Comparison of ENCODE assay signal across 8 cellular contexts in genomic region chr18:2905802-2906521, GRCh38. TPM values are rescaled to one million over a fixed set of nuclear protein-coding genes. Genes with fewer than 3 reads are reported as not detected.
DNase-seq lines count a peak whose midpoint lies in the region; ATAC-seq and TF ChIP-seq lines count a peak whose summit lies in the region.

No MANE protein-coding gene starts in this region.

- H3K9ac ChIP-seq in BLaER1 treated with 17β-estradiol and CSF1 and Interleukin-3, amounts not matched to agents 10 nM and 100 nM: peak overlapping the region; percentile 55 to 90 (median 81)

- H4K20me1 ChIP-seq in BLaER1 treated with 17β-estradiol and CSF1 and Interleukin-3, amounts not matched to agents 10 nM and 100 nM: peaks cover 0 to 99% (median 17%) of the 10 kb centered on the region in 11 experiments; a peak in 14 of 22 replicates

- ATAC-seq in HG03520 (IDR thresholded peaks at IDR 0.05; ENCODE audit: unreplicated experiment) (peak; percentile 29), lower lobe of right lung (peak; percentile 72 to 81)

- peak overlapping the region; percentile 57 to 84 (median 66) for H3K4me3 ChIP-seq in BLaER1 treated with 17β-estradiol and CSF1 and Interleukin-3, amounts not matched to agents 10 nM and 100 nM
- H3K4me3 ChIP-seq in coronary artery (peak overlapping the region; percentile 72), lower lobe of right lung (peak overlapping the region; percentile 75)

- peak overlapping the region; percentile 75 to 96 (median 90) for H3K4me2 ChIP-seq in BLaER1 treated with 17β-estradiol and CSF1 and Interleukin-3, amounts not matched to agents 10 nM and 100 nM

- H3K36me3 ChIP-seq in BLaER1 treated with 17β-estradiol and CSF1 and Interleukin-3, amounts not matched to agents 10 nM and 100 nM: peaks cover 0 to 71% (median 5%) of the 10 kb centered on the region in 11 experiments; a peak in 10 of 22 replicates
- peaks cover 28% of the 10 kb centered on the region for H3K36me3 ChIP-seq in lower lobe of right lung

- no peaks in the 10 kb centered on the region for H3K9me3 ChIP-seq in BLaER1 treated with 17β-estradiol and CSF1 and Interleukin-3, amounts not matched to agents 10 nM and 100 nM (replicated peaks in 1 of 11)
- H3K9me3 ChIP-seq in lower lobe of right lung: no peaks in the 10 kb centered on the region

- peaks cover 72 to 94% (median 80%) of the 10 kb centered on the region in 10 experiments for H3K4me1 ChIP-seq in BLaER1 treated with 17β-estradiol and CSF1 and Interleukin-3, amounts not matched to agents 10 nM and 100 nM
- peaks cover 36% of the 10 kb centered on the region for H3K4me1 ChIP-seq in lower lobe of right lung

- peaks cover 0 to 35% (median 27%) of the 10 kb centered on the region in 11 experiments; a peak in 18 of 22 replicates for H3K27me3 ChIP-seq in BLaER1 treated with 17β-estradiol and CSF1 and Interleukin-3, amounts not matched to agents 10 nM and 100 nM
- H3K27me3 ChIP-seq in lower lobe of right lung (ENCODE audit: low read depth): no peaks in the 10 kb centered on the region

- peak; percentile 69 for DNase-seq in GM19238 (ENCODE audit: insufficient read length, low spot score)
- peak; percentile 23 for DNase-seq in T-helper 22 cell (ENCODE audit: low read depth)
- DNase-seq in coronary artery (ENCODE audit: low spot score): peak; percentile 67
- DNase-seq in lower lobe of right lung: peak; percentile 82
- DNase-seq in stimulated activated CD8-positive, alpha-beta memory T cell treated with anti-CD3 and anti-CD28 coated beads, Interleukin-4, amount 100 ng/mL, for 48 hours: peak; percentile 75
- DNase-seq in inferior parietal cortex (ENCODE audit: extremely low spot score): no peak

- TF ChIP-seq CTCF in coronary artery (IDR thresholded peaks at IDR 0.05): no peak
- no peak for TF ChIP-seq CTCF in lower lobe of right lung (IDR thresholded peaks at IDR 0.05)

- intact Hi-C loops in lower lobe of right lung (cut with DNase I): no loop called here

- peak overlapping the region; percentile 42 to 90 (median 70) for H3K27ac ChIP-seq in BLaER1 treated with 17β-estradiol and CSF1 and Interleukin-3, amounts not matched to agents 10 nM and 100 nM
- H3K27ac ChIP-seq in coronary artery: peak overlapping the region in 1 of 2 donors; percentile 46
- peak overlapping the region; percentile 82 for H3K27ac ChIP-seq in lower lobe of right lung

RNA-seq across cellular contexts. Expression of gene EMILIN2, which starts 59.2 kb away (rescaled TPM):
- 51.5 TPM for total RNA-seq in lower lobe of right lung
